Comparison of ENCODE assay signal across 14 cellular contexts in the genomic region with DNA sequence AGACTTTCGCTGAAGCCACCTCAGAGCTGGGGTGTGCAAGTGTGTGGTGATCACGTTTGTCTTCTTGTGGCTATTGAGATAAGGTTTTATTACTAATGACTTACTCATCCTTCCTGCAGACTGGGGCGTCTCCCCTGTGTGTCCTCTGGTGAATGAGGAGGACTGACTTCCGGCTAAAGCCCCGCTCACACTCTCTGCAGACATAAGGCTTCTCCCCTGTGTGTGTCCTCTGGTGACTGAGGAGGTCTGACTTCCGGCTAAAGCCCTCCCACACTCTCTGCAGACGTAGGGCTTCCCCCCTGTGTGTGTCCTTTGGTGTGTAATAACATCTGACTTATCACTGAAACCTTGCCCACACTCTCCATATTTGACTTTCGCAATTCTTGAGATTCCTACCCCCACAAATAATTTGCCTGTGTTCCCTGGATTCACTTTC. TPM values are rescaled to one million over a fixed set of nuclear protein-coding genes. Genes with fewer than 3 reads are reported as not detected.
DNase-seq lines count a peak whose midpoint lies in the region; FAIRE-seq and TF ChIP-seq lines count a peak whose summit lies in the region.
"Had no signal": no experiment of that assay in that cellular context is flagged by ENCODE, and none has a peak within 500 bp of the region (broad histone marks: within the 10 kb centered on the region; RNA-seq: fewer than 3 reads in every experiment).

No MANE protein-coding gene starts in this region.

- no peaks in the 10 kb centered on the region for H3K79me2 ChIP-seq in ACC112 (ENCODE audit: control insufficient read depth, insufficient read depth, low read length, unreplicated experiment)

- no peak for TF ChIP-seq POLR2A in tibial nerve (IDR thresholded peaks at IDR 0.05)

- WGBS in tibial nerve, 2 donors: 44 to 58% methylated on average over 7 to 8 of the region's 8 CpGs

- H3K4me3 ChIP-seq in ACC112 (ENCODE audit: low read depth, low read length) (no peak overlapping the region), fibroblast of villous mesenchyme (ENCODE audit: low read depth, low read length) (no peak overlapping the region), tibial nerve (no peak overlapping the region), dorsolateral prefrontal cortex (no peak overlapping the region)
- H3K4me3 ChIP-seq: coronary artery, Peyer's patch, vagina had no signal

- H3K4me1 ChIP-seq in ACC112 (ENCODE audit: control insufficient read depth, insufficient read depth, low read length, unreplicated experiment) (peaks cover 19% of the 10 kb centered on the region), tibial nerve (no peaks in the 10 kb centered on the region)
- H3K4me1 ChIP-seq: Peyer's patch, vagina had no signal

- TF ChIP-seq EP300 in tibial nerve (IDR thresholded peaks at IDR 0.05): no peak

- peak; percentile 11 for DNase-seq in GF-D8 (lab: John Stamatoyannopoulos, UW)
- DNase-seq in RCC 7860 (ENCODE audit: low spot score): peak; percentile 80
- peak; percentile 80 for DNase-seq in fibroblast of villous mesenchyme (ENCODE audit: low read depth)
- no peak for DNase-seq in NCI-H2081 (lab: John Stamatoyannopoulos, UW)
- no peak for DNase-seq in middle frontal gyrus (ENCODE audit: extremely low spot score, low spot score)
- no peak for DNase-seq in tibial nerve (ENCODE audit: low spot score in 2 of 2)
- DNase-seq in dorsolateral prefrontal cortex: no peak
- DNase-seq: activated CD8-positive, alpha-beta memory T cell treated with anti-CD3 and anti-CD28 coated beads, Interleukin-2, amount 10 ng/mL, durations not matched to agents 7 days and 5 days; DND-41; Peyer's patch had no signal

- no peaks in the 10 kb centered on the region for H3K36me3 ChIP-seq in ACC112 (ENCODE audit: insufficient read depth, low read length)
- no peaks in the 10 kb centered on the region for H3K36me3 ChIP-seq in tibial nerve
- H3K36me3 ChIP-seq: Peyer's patch, vagina had no signal

- no peak for FAIRE-seq in RCC 7860 (lab: Jason Lieb, UNC)

- no peak overlapping the region for H2AFZ ChIP-seq in ACC112 (ENCODE audit: low read length, unreplicated experiment)

- peak overlapping the region; percentile 72 for H3K27ac ChIP-seq in ACC112 (ENCODE audit: low read depth, low read length)
- no peak overlapping the region for H3K27ac ChIP-seq in tibial nerve
- H3K27ac ChIP-seq in dorsolateral prefrontal cortex: no peak overlapping the region
- H3K27ac ChIP-seq: coronary artery, Peyer's patch, vagina had no signal

- TF ChIP-seq CTCF in fibroblast of villous mesenchyme (IDR thresholded peaks at IDR 0.05; ENCODE audit: insufficient read depth, low read depth, low read length) (no peak), tibial nerve (IDR thresholded peaks at IDR 0.05) (no peak), dorsolateral prefrontal cortex (IDR thresholded peaks at IDR 0.05 in 54 of 56, conservative IDR thresholded peaks at IDR 0.05 in 2 of 56; ENCODE audit: low read depth in 1 of 56, partially characterized antibody in 56 of 56) (no peak)

- peaks cover 0 to 16% (median 2%) of the 10 kb centered on the region in 4 donors for H3K9me3 ChIP-seq in tibial nerve
- H3K9me3 ChIP-seq: vagina had no signal

- H3K27me3 ChIP-seq in ACC112 (ENCODE audit: insufficient read depth, low read length) (no peaks in the 10 kb centered on the region), tibial nerve (no peaks in the 10 kb centered on the region), dorsolateral prefrontal cortex (peaks cover 0 to 5% (median 0%) of the 10 kb centered on the region in 45 donors)
- H3K27me3 ChIP-seq: Peyer's patch, vagina had no signal

- intact Hi-C loops in dorsolateral prefrontal cortex (cut with DNase I): no loop called here

RNA-seq across cellular contexts. Expression of gene PRDM7, which starts 19.4 kb away (rescaled TPM):
- not detected in 2 replicates for total RNA-seq in fibroblast of villous mesenchyme
- not detected for total RNA-seq in tibial nerve
- not detected for total RNA-seq in dorsolateral prefrontal cortex
- total RNA-seq: activated CD8-positive, alpha-beta memory T cell treated with anti-CD3 and anti-CD28 coated beads, Interleukin-2, amount 10 ng/mL, durations not matched to agents 7 days and 5 days; myocyte; Peyer's patch; vagina had no signal

RNA-seq across cellular contexts. Expression of gene DBNDD1, which starts 38.5 kb away (rescaled TPM):
- 0.64 and 0.86 TPM in 2 replicates for total RNA-seq in fibroblast of villous mesenchyme
- total RNA-seq in tibial nerve: 1 to 10 TPM in 3 of 4 donors, under 1 TPM in 1; 0.42 to 2.6 (median 1.3) TPM
- total RNA-seq in dorsolateral prefrontal cortex: 100 to 1,000 TPM in 1 of 120 experiments, 10 to 100 TPM in 119; 17.7 to 114 (median 61.1) TPM
- total RNA-seq: activated CD8-positive, alpha-beta memory T cell treated with anti-CD3 and anti-CD28 coated beads, Interleukin-2, amount 10 ng/mL, durations not matched to agents 7 days and 5 days had no signal

Comparison
In these comparisons a context has a peak if more than half of its experiments do, and no peak if none do; other contexts are left out.
1. DNase-seq: peak in GF-D8 (single experiment), RCC 7860 (single experiment) and fibroblast of villous mesenchyme (single experiment); none in NCI-H2081 (0 of 2), middle frontal gyrus (single experiment), tibial nerve (0 of 2) and dorsolateral prefrontal cortex (0 of 10).
2. RNA of gene DBNDD1, which starts 38.5 kb away (total RNA-seq): 17.7 to 114 TPM in dorsolateral prefrontal cortex; 0.42 to 2.6 TPM in tibial nerve and 0.64 to 0.86 TPM in fibroblast of villous mesenchyme; every median in the first group is over 4 times any median in the second.